8 cellular contexts compared by ENCODE assay signal in the genomic region with DNA sequence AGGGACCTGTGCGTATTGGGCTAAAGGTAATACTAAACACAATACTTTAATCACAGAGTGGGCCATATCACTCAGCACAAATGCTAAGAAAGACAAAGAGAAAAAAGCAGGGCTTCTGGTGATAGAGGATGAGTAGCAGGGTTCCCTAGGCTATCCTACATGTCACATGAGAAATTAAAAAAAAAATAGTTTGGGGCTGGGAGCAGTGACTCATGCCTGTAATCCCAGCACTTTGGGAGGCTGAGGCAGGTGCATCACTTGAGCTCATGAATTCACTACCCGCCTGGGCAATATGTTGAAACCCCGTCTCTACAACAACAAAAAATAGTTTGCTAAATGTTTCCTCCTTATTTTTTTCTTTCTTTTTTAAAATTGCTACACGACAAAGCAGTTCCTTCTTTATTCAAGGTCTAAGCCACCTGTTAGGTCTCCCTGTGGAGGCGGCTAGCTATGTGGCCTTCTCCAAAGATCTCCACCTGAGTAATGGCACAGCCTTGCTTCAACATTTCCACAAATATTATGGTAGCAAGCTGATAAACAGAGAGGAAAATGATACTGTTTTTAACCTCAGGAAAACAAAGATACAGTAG. TPM values are rescaled to one million over a fixed set of nuclear protein-coding genes. Genes with fewer than 3 reads are reported as not detected.
DNase-seq lines count a peak whose midpoint lies in the region; ATAC-seq and TF ChIP-seq lines count a peak whose summit lies in the region.
"Had no signal": no experiment of that assay in that cellular context is flagged by ENCODE, and none has a peak within 500 bp of the region (broad histone marks: within the 10 kb centered on the region; RNA-seq: fewer than 3 reads in every experiment).

No MANE protein-coding gene starts in this region.

- no peak for TF ChIP-seq POLR2A in gastrocnemius medialis (IDR thresholded peaks at IDR 0.05)

- H3K79me2 ChIP-seq in GM23248 (ENCODE audit: insufficient read depth): peaks cover 65% of the 10 kb centered on the region

- no peak overlapping the region for H3K27ac ChIP-seq in GM23248
- peak overlapping the region; percentile 97 for H3K27ac ChIP-seq in Panc1 (ENCODE audit: low read length)
- peak overlapping the region; percentile 95 to 99 (median 97) for H3K27ac ChIP-seq in gastrocnemius medialis

- H3K4me1 ChIP-seq in GM23248 (ENCODE audit: insufficient read depth) (peaks cover 12% of the 10 kb centered on the region), Panc1 (ENCODE audit: control insufficient read depth, insufficient read depth, low read length) (peaks cover 8% of the 10 kb centered on the region), gastrocnemius medialis (peaks cover 20 to 26% of the 10 kb centered on the region in 2 donors)

- no peak for DNase-seq in GM23248
- DNase-seq in Panc1 (ENCODE audit: low read depth, low spot score): no peak
- no peak for DNase-seq in fibroblast of the aortic adventitia (ENCODE audit: low read depth)
- DNase-seq in gastrocnemius medialis: peak in 1 of 2 donors; percentile 35
- DNase-seq in NCI-H774 (lab: John Stamatoyannopoulos, UW): no peak
- DNase-seq: SHP77 treated with DMSO at 0.1 percent for 48 hours had no signal

- H3K9ac ChIP-seq in GM23248: peak overlapping the region; percentile 86

- H3K4me3 ChIP-seq in GM23248 (peak overlapping the region; percentile 98), Panc1 (ENCODE audit: low read depth in 2 of 2, low read length in 2 of 2) (peak overlapping the region; percentile 60 to 96), fibroblast of the aortic adventitia (ENCODE audit: low read depth, low read length) (peak overlapping the region; percentile 83), gastrocnemius medialis (peak overlapping the region; percentile 77 to 92 (median 80))

- peaks cover 9% of the 10 kb centered on the region; the same call in 1 of the 2 replicates for H3F3A ChIP-seq in GM23248 (ENCODE audit: insufficient read depth)

- BruUV-seq in Panc1 (replicated peaks; lab: Mats Ljungman, UMichigan): no TSS peak

- TF ChIP-seq CTCF in Panc1 (IDR thresholded peaks at IDR 0.05) (no peak), fibroblast of the aortic adventitia (IDR thresholded peaks at IDR 0.05; ENCODE audit: insufficient read depth, low read length) (no peak), gastrocnemius medialis (IDR thresholded peaks at IDR 0.05 in 4 of 5, conservative IDR thresholded peaks at IDR 0.05 in 1 of 5) (no peak)

- 0 out of 2 replicates have a peak, but pooled peaks cover 4% of the 10 kb centered on the region for H4K20me1 ChIP-seq in GM23248 (ENCODE audit: insufficient read depth)

- peak overlapping the region; percentile 94 for H3K4me2 ChIP-seq in GM23248 (ENCODE audit: unreplicated experiment)

- in situ Hi-C loops in GM23248 (cut with MboI): no loop called here
- in situ Hi-C loops in Panc1 (cut with HindIII; ENCODE audit: low pct_unique_long_range_greater_than_20kb, low sequenced_read_pairs): no loop called here
- in situ Hi-C loops in gastrocnemius medialis (cut with MboI; ENCODE audit: low sequenced_read_pairs in 4 of 4): loop anchor here in 3 of 4 donors (5.0 to 10.0 kb wide), 2 partner anchors 63 to 66 kb away; no protein-coding TSS in a partner anchor

- intact Hi-C loops in Panc1 (cut with micrococcal nuclease; ENCODE audit: unreplicated experiment): no loop called here
- intact Hi-C loops in gastrocnemius medialis (cut with DNase I; ENCODE audit: low total_unique reads): loop anchor here (2.0 to 5.0 kb wide), 5 partner anchors 69 to 379 kb away; a partner anchor contains a TSS

- CTCF ChIA-PET in Panc1 (lab: Charles Lee): interaction anchor here (0.5 to 0.7 kb wide), 2 partner anchors 112 to 185 kb away, joined by 3 to 4 read pairs; a partner anchor contains a TSS

- H3K27me3 ChIP-seq in GM23248 (replicated peaks; ENCODE audit: insufficient read depth) (no peaks in the 10 kb centered on the region), Panc1 (ENCODE audit: control insufficient read depth, insufficient read depth, low read length) (no peaks in the 10 kb centered on the region), gastrocnemius medialis (no peaks in the 10 kb centered on the region)

- ATAC-seq in Panc1 (no peak), gastrocnemius medialis (no peak), HG03342 (IDR thresholded peaks at IDR 0.05; ENCODE audit: unreplicated experiment) (no peak), HG02623 (IDR thresholded peaks at IDR 0.05; ENCODE audit: unreplicated experiment) (no peak)

- no peak overlapping the region for H2AFZ ChIP-seq in GM23248

- WGBS in GM23248 (ENCODE audit: low coverage in 1 of 2, low lambda C conversion rate in 2 of 2, missing lambda C conversion rate in 2 of 2), 2 experiments: 88 to 89% methylated on average over 5 of the region's 5 CpGs

- no peaks in the 10 kb centered on the region for H3K9me2 ChIP-seq in GM23248 (ENCODE audit: insufficient read depth)

- H3K9me3 ChIP-seq in GM23248 (ENCODE audit: low read depth) (no peaks in the 10 kb centered on the region), Panc1 (ENCODE audit: control insufficient read depth, insufficient read depth, low read depth, low read length) (no peaks in the 10 kb centered on the region), gastrocnemius medialis (no peaks in the 10 kb centered on the region)

- POLR2A ChIA-PET in Panc1 (lab: Charles Lee): interaction anchor here (0.6 to 0.7 kb wide), 3 partner anchors 11 to 75 kb away, joined by 3 to 12 read pairs (median 3); no protein-coding TSS in a partner anchor

- H3K36me3 ChIP-seq in GM23248 (ENCODE audit: low read depth): peaks cover 29% of the 10 kb centered on the region
- peaks cover 35% of the 10 kb centered on the region for H3K36me3 ChIP-seq in Panc1 (ENCODE audit: control insufficient read depth, insufficient read depth, low read length)
- peaks cover 0 to 45% of the 10 kb centered on the region in 2 donors for H3K36me3 ChIP-seq in gastrocnemius medialis

RNA-seq across cellular contexts. Expression of a gene that starts 1.5 kb away (rescaled TPM):
- total RNA-seq in GM23248 (2014; rRNA removed; shearing (Covaris generic)): 47.4 and 54.3 TPM in 2 replicates
- 44.4 and 51.1 TPM in 2 replicates for polyA plus RNA-seq in GM23248 (2016; fragmentation: Nextera tagmentation; extraction: Ambion mirVana)
- total RNA-seq in Panc1 (2021; ENCODE audit: unreplicated experiment) (207 TPM), fibroblast of the aortic adventitia (ENCODE audit: low replicate concordance) (82.1 and 156 TPM in 2 replicates), gastrocnemius medialis (100 to 1,000 TPM; 164 to 302 (median 219) TPM)
- polyA plus RNA-seq in Panc1 (2012; ENCODE audit: insufficient read length): 208 TPM

RNA-seq across cellular contexts. Expression of a gene that starts 48.5 kb away (rescaled TPM):
- total RNA-seq in GM23248 (2014; rRNA removed; shearing (Covaris generic)): 307 and 310 TPM in 2 replicates
- 79.0 and 84.7 TPM in 2 replicates for polyA plus RNA-seq in GM23248 (2016; fragmentation: Nextera tagmentation; extraction: Ambion mirVana)
- total RNA-seq in Panc1 (2021; ENCODE audit: unreplicated experiment): 126 TPM
- 76.7 TPM for polyA plus RNA-seq in Panc1 (2012; ENCODE audit: insufficient read length)
- 130 and 212 TPM in 2 replicates for total RNA-seq in fibroblast of the aortic adventitia (ENCODE audit: low replicate concordance)
- total RNA-seq in gastrocnemius medialis: 100 to 1,000 TPM; 136 to 199 (median 176) TPM

Comparison
In these comparisons a context has a peak if more than half of its experiments do, and no peak if none do; other contexts are left out.
1. in situ Hi-C loops: an anchor here in gastrocnemius medialis (5.0 to 10.0 kb wide); none called in GM23248 and Panc1.